Comparison of ENCODE assay signal across 23 cellular contexts in genomic region chr3:101163554-101163953, GRCh38.
"Had no signal": no experiment of that assay in that cellular context is flagged by ENCODE, and none has a peak within 500 bp of the region (broad histone marks: within the 10 kb centered on the region; RNA-seq: fewer than 3 reads in every experiment).

No MANE protein-coding gene starts in this region.

- DNase-seq: effector memory CD8-positive, alpha-beta T cell; esophagus squamous epithelium; foreskin keratinocyte; head of caudate nucleus; kidney; left cardiac atrium; left ventricle myocardium inferior; lower lobe of right lung; naive thymus-derived CD4-positive, alpha-beta T cell; nephron progenitor cell; right lobe of liver; spleen; stimulated activated CD4-positive, alpha-beta T cell treated with anti-CD3 and anti-CD28 coated beads, Interleukin-15, amount 100 ng/mL, for 24 hours; stimulated activated CD4-positive, alpha-beta T cell treated with anti-CD3 and anti-CD28 coated beads, Interleukin-1b, Interleukin-23, amount 100 ng/mL, for 48 hours; stimulated activated CD4-positive, alpha-beta T cell treated with anti-CD3 and anti-CD28 coated beads, Interleukin-4, amount 100 ng/mL, for 24 hours; tibial artery; upper lobe of left lung; uterus had no signal

- H3K4me3 ChIP-seq: esophagus squamous epithelium, hepatocyte, left ventricle myocardium inferior, lower lobe of right lung, prostate gland, right lobe of liver, spleen, tibial artery, upper lobe of left lung, uterus had no signal

- H3K27ac ChIP-seq: epithelial cell of prostate, esophagus squamous epithelium, foreskin keratinocyte, hepatocyte, left ventricle myocardium inferior, lower lobe of right lung, parathyroid adenoma, prostate gland, right lobe of liver, spleen, tibial artery, upper lobe of left lung, uterus had no signal

- H3K4me2 ChIP-seq: hepatocyte had no signal

- H3K4me1 ChIP-seq: esophagus squamous epithelium, foreskin keratinocyte, left ventricle myocardium inferior, lower lobe of right lung, parathyroid adenoma, prostate gland, right lobe of liver, spleen, upper lobe of left lung, uterus had no signal

- ATAC-seq: effector memory CD8-positive, alpha-beta T cell; foreskin keratinocyte; left cardiac atrium; lower lobe of right lung; naive thymus-derived CD4-positive, alpha-beta T cell; right lobe of liver; stimulated activated memory B cell treated with anti-CD40 and anti-IgM and Interleukin-4, amounts not matched to agents 10 μg/mL and 1 μg/mL and 100 μg/mL, for 72 hours had no signal

- H3K36me3 ChIP-seq: esophagus squamous epithelium, left ventricle myocardium inferior, lower lobe of right lung, prostate gland, right lobe of liver, spleen, tibial artery, upper lobe of left lung, uterus had no signal

- H3K79me2 ChIP-seq: hepatocyte, parathyroid adenoma had no signal

- H3K9me3 ChIP-seq: esophagus squamous epithelium, left ventricle myocardium inferior, lower lobe of right lung, prostate gland, right lobe of liver, spleen, tibial artery, upper lobe of left lung, uterus had no signal

- H3K27me3 ChIP-seq: esophagus squamous epithelium, foreskin keratinocyte, hepatocyte, right lobe of liver, spleen, tibial artery, upper lobe of left lung, uterus had no signal

- H2AFZ ChIP-seq: hepatocyte, parathyroid adenoma had no signal

- H3K9ac ChIP-seq: parathyroid adenoma had no signal
